24 cellular contexts compared by ENCODE assay signal in genomic region chr17:35167046-35167445, GRCh38. TPM values are rescaled to one million over a fixed set of nuclear protein-coding genes. Genes with fewer than 3 reads are reported as not detected.
A peak's percentile ranks its signal among the peaks of the same experiment; 100 is the strongest.
DNase-seq lines count a peak whose midpoint lies in the region; ATAC-seq and TF ChIP-seq lines count a peak whose summit lies in the region.
"Had no signal": no experiment of that assay in that cellular context is flagged by ENCODE, and none has a peak within 500 bp of the region (broad histone marks: within the 10 kb centered on the region; RNA-seq: fewer than 3 reads in every experiment).

No MANE protein-coding gene starts in this region.

- no peaks in the 10 kb centered on the region for H3K27me3 Mint-ChIP-seq in activated CD4-positive, alpha-beta memory T cell treated with anti-CD3 and anti-CD28 coated beads for 36 hours
- H3K27me3 Mint-ChIP-seq: CD4-positive, alpha-beta memory T cell had no signal

- TF ChIP-seq EP300 in SK-N-SH (IDR thresholded peaks at IDR 0.05; ENCODE audit: borderline replicate concordance in 1 of 2, low read depth in 1 of 2, low read length in 1 of 2), result no peak

- no peak overlapping the region for H3K9ac ChIP-seq in SK-N-SH

- no peaks in the 10 kb centered on the region for H3K9me2 ChIP-seq in SK-N-SH

- TF ChIP-seq CTCF in SK-N-SH (IDR thresholded peaks at IDR 0.05), result no peak

- H3K9me3 Mint-ChIP-seq in activated CD4-positive, alpha-beta memory T cell treated with anti-CD3 and anti-CD28 coated beads for 36 hours, result no peaks in the 10 kb centered on the region
- H3K9me3 Mint-ChIP-seq: CD4-positive, alpha-beta memory T cell had no signal

- peaks cover 34% of the 10 kb centered on the region for H3K4me1 Mint-ChIP-seq in activated CD4-positive, alpha-beta memory T cell treated with anti-CD3 and anti-CD28 coated beads for 36 hours (ENCODE audit: low read depth)

- no peak overlapping the region for H3K4me3 ChIP-seq in SK-N-SH (ENCODE audit: low read depth in 2 of 2, low read length in 1 of 2)
- H3K4me3 ChIP-seq: GM12878, HAP-1, PC-9 had no signal

- no peaks in the 10 kb centered on the region for H3K79me2 ChIP-seq in SK-N-SH (ENCODE audit: insufficient read depth)

- no peaks in the 10 kb centered on the region for H3K4me1 ChIP-seq in SK-N-SH (ENCODE audit: control insufficient read depth in 1 of 2, insufficient read depth in 2 of 2, low read depth in 1 of 2, low read length in 1 of 2)
- H3K4me1 ChIP-seq: HAP-1 had no signal

- H3K27me3 ChIP-seq in SK-N-SH (ENCODE audit: insufficient read depth), result peaks cover 58% of the 10 kb centered on the region; the same call in 1 of the 2 replicates

- no peaks in the 10 kb centered on the region for H3K36me3 Mint-ChIP-seq in activated CD4-positive, alpha-beta memory T cell treated with anti-CD3 and anti-CD28 coated beads for 36 hours
- H3K36me3 Mint-ChIP-seq: CD4-positive, alpha-beta memory T cell had no signal

- POLR2A ChIA-PET in activated CD4-positive, alpha-beta memory T cell treated with anti-CD3 and anti-CD28 coated beads for 36 hours (lab: Charles Lee), result no interaction called here
- POLR2A ChIA-PET in SK-N-SH (lab: Yijun Ruan, JAX), result no interaction called here

- DNase-seq in NCI-H146 (lab: John Stamatoyannopoulos, UW) (peak; percentile 28), NCI-H146 treated with DMSO at 0.1 percent for 48 hours (lab: John Stamatoyannopoulos, UW; ENCODE audit: unreplicated experiment) (no peak), LHCN-M2 (ENCODE audit: low read depth) (peak; percentile 58), epithelial cell of prostate (ENCODE audit: low read depth, low spot score) (peak; percentile 26), sciatic nerve (ENCODE audit: low spot score) (peak; percentile 6), iPS-NIHi7 (ENCODE audit: extremely low spot score) (no peak), SK-N-SH (no peak)
- DNase-seq in activated CD4-positive, alpha-beta memory T cell treated with anti-CD3 and anti-CD28 coated beads for 36 hours, result no peak
- DNase-seq: Calu3; CD4-positive, alpha-beta memory T cell; DMS79 treated with DMSO at 0.1 percent for 48 hours; GDM1; MV-4-11; NCI-H1417 treated with DMSO at 0.1 percent for 48 hours; NCI-H2029 treated with DMSO at 0.1 percent for 48 hours; NCI-H2171 treated with DMSO at 0.1 percent for 48 hours; NCI-H748 treated with DMSO at 0.1 percent for 48 hours; PC-9 had no signal

- 34% methylated on average over 3 of the region's 3 CpGs for WGBS in SK-N-SH (ENCODE audit: low lambda C conversion rate)

- no peak overlapping the region for H3K4me2 ChIP-seq in SK-N-SH
- H3K4me2 ChIP-seq: PC-9 had no signal

- no peaks in the 10 kb centered on the region for H3F3A ChIP-seq in SK-N-SH (replicated peaks; ENCODE audit: insufficient read depth)

- H3K36me3 ChIP-seq in SK-N-SH (replicated peaks in 1 of 2; ENCODE audit: control insufficient read depth in 1 of 2, insufficient read depth in 2 of 2, low read length in 1 of 2), result no peaks in the 10 kb centered on the region
- H3K36me3 ChIP-seq: HAP-1 had no signal

- no peak overlapping the region for H2AFZ ChIP-seq in SK-N-SH (ENCODE audit: low read depth)
- H2AFZ ChIP-seq: PC-9 had no signal

- no peak overlapping the region for H3K27ac Mint-ChIP-seq in activated CD4-positive, alpha-beta memory T cell treated with anti-CD3 and anti-CD28 coated beads for 36 hours

- TF ChIP-seq RAD21 in SK-N-SH (IDR thresholded peaks at IDR 0.05; ENCODE audit: low read length), result no peak

- no peak for ATAC-seq in sciatic nerve
- ATAC-seq: GM12878 had no signal

- no peak overlapping the region for H3K4me3 Mint-ChIP-seq in activated CD4-positive, alpha-beta memory T cell treated with anti-CD3 and anti-CD28 coated beads for 36 hours
- H3K4me3 Mint-ChIP-seq: CD4-positive, alpha-beta memory T cell had no signal

- peak overlapping the region; percentile 23 for H3K27ac ChIP-seq in epithelial cell of prostate
- H3K27ac ChIP-seq in SK-N-SH (ENCODE audit: low read depth in 2 of 2, low read length in 1 of 2), result no peak overlapping the region
- H3K27ac ChIP-seq: 22Rv1, HL-60, PC-9 had no signal

- intact Hi-C loops in sciatic nerve (cut with DNase I), result no loop called here
- intact Hi-C loops in activated CD4-positive, alpha-beta memory T cell treated with anti-CD3 and anti-CD28 coated beads for 36 hours (cut with micrococcal nuclease), result no loop called here

- H4K20me1 ChIP-seq in SK-N-SH (ENCODE audit: insufficient read depth), result no peaks in the 10 kb centered on the region

- CTCF ChIA-PET in activated CD4-positive, alpha-beta memory T cell treated with anti-CD3 and anti-CD28 coated beads for 36 hours (lab: Charles Lee), result interaction anchor here (0.8 kb wide), 1 partner anchor 446 kb away, joined by 3 read pairs; no protein-coding TSS in a partner anchor
- CTCF ChIA-PET in SK-N-SH (lab: Yijun Ruan, JAX), result no interaction called here

- no peaks in the 10 kb centered on the region for H3K9me3 ChIP-seq in SK-N-SH
- H3K9me3 ChIP-seq: HAP-1 had no signal

TF ChIP-seq in SK-N-SH, 30 proteins besides CTCF, POLR2A, EP300 and RAD21 (continues in another document):
- no peak for TF ChIP-seq IRF3 (IDR thresholded peaks at IDR 0.05; ENCODE audit: low read depth, low read length)
- TF ChIP-seq REST (IDR thresholded peaks at IDR 0.05; ENCODE audit: low read depth, low read length), result no peak

RNA-seq across cellular contexts. Expression of gene UNC45B, which starts 19.4 kb away (rescaled TPM):
- total RNA-seq in LHCN-M2 (2014; rRNA removed), result 0.17 TPM in 1 of 2 replicates, not detected in the other
- polyA plus RNA-seq in LHCN-M2 (2012), result not detected
- 0.04 TPM for total RNA-seq in sciatic nerve
- total RNA-seq in activated CD4-positive, alpha-beta memory T cell treated with anti-CD3 and anti-CD28 coated beads for 36 hours, result under 1 TPM; 0.05 to 0.07 TPM
- not detected in 2 replicates for polyA plus RNA-seq in SK-N-SH (2012; rRNA removed)
- polyA plus RNA-seq in SK-N-SH (2012; cell fraction: cytosol; rRNA removed), result not detected in 2 replicates
- not detected in 2 replicates for polyA plus RNA-seq in SK-N-SH (2012; cell fraction: nucleus; rRNA removed)
- total RNA-seq: Calu3, GM12878, PC-9 had no signal
- polyA plus RNA-seq: BJ had no signal

RNA-seq across cellular contexts. Expression of gene NLE1, which starts 24.9 kb away (rescaled TPM):
- total RNA-seq in LHCN-M2 (2014; rRNA removed) (22.3 and 27.1 TPM in 2 replicates), sciatic nerve (13.5 TPM)
- polyA plus RNA-seq in LHCN-M2 (2012), result 12.7 TPM
- total RNA-seq in activated CD4-positive, alpha-beta memory T cell treated with anti-CD3 and anti-CD28 coated beads for 36 hours, result 10 to 100 TPM; 29.9 to 31.4 TPM
- polyA plus RNA-seq in SK-N-SH (2012; rRNA removed), result 22.1 and 25.3 TPM in 2 replicates
- 8.5 and 14.7 TPM in 2 replicates for polyA plus RNA-seq in SK-N-SH (2012; cell fraction: cytosol; rRNA removed)
- 32.8 and 38.6 TPM in 2 replicates for polyA plus RNA-seq in SK-N-SH (2012; cell fraction: nucleus; rRNA removed)

RNA-seq across cellular contexts. Expression of gene SLC35G3, which starts 27.1 kb away (rescaled TPM):
- total RNA-seq in LHCN-M2 (2014; rRNA removed) (not detected in 2 replicates), sciatic nerve (not detected)
- not detected for polyA plus RNA-seq in LHCN-M2 (2012)
- total RNA-seq in activated CD4-positive, alpha-beta memory T cell treated with anti-CD3 and anti-CD28 coated beads for 36 hours, result not detected
- polyA plus RNA-seq in SK-N-SH (2012; rRNA removed), result not detected in 2 replicates
- not detected in 2 replicates for polyA plus RNA-seq in SK-N-SH (2012; cell fraction: cytosol; rRNA removed)
- polyA plus RNA-seq in SK-N-SH (2012; cell fraction: nucleus; rRNA removed), result not detected in 2 replicates
- total RNA-seq: Calu3; CD4-positive, alpha-beta memory T cell; GM12878; NCI-H460; PC-9 had no signal
- polyA plus RNA-seq: BJ, GM12878 had no signal

RNA-seq across cellular contexts. Expression of gene FNDC8, which starts 45.6 kb away (rescaled TPM):
- total RNA-seq in LHCN-M2 (2014; rRNA removed), result not detected in 2 replicates
- not detected for polyA plus RNA-seq in LHCN-M2 (2012)
- not detected for total RNA-seq in sciatic nerve
- not detected for total RNA-seq in activated CD4-positive, alpha-beta memory T cell treated with anti-CD3 and anti-CD28 coated beads for 36 hours
- not detected in 2 replicates for polyA plus RNA-seq in SK-N-SH (2012; rRNA removed)
- not detected in 2 replicates for polyA plus RNA-seq in SK-N-SH (2012; cell fraction: cytosol; rRNA removed)
- not detected in 2 replicates for polyA plus RNA-seq in SK-N-SH (2012; cell fraction: nucleus; rRNA removed)
- total RNA-seq: Calu3; CD4-positive, alpha-beta memory T cell; NCI-H460; PC-9 had no signal
- polyA plus RNA-seq: BJ; CD4-positive, alpha-beta memory T cell had no signal

RNA-seq across cellular contexts. Expression of gene RAD51D, which starts 47.4 kb away (rescaled TPM):
- total RNA-seq in LHCN-M2 (2014; rRNA removed), result 16.0 and 17.1 TPM in 2 replicates
- polyA plus RNA-seq in LHCN-M2 (2012), result 16.2 TPM
- total RNA-seq in sciatic nerve, result 16.9 TPM
- 10 to 100 TPM; 29.7 to 36.7 TPM for total RNA-seq in activated CD4-positive, alpha-beta memory T cell treated with anti-CD3 and anti-CD28 coated beads for 36 hours
- polyA plus RNA-seq in SK-N-SH (2012; rRNA removed), result 11.6 and 13.7 TPM in 2 replicates
- 7.0 and 9.5 TPM in 2 replicates for polyA plus RNA-seq in SK-N-SH (2012; cell fraction: cytosol; rRNA removed)
- 14.6 and 19.5 TPM in 2 replicates for polyA plus RNA-seq in SK-N-SH (2012; cell fraction: nucleus; rRNA removed)

Comparison
In these comparisons a context has a peak if more than half of its experiments do, and no peak if none do; other contexts are left out.
1. DNase-seq: peak in NCI-H146 (single experiment), LHCN-M2 (single experiment), epithelial cell of prostate (single experiment) and sciatic nerve (single experiment); none in NCI-H146 treated with DMSO at 0.1 percent for 48 hours (single experiment), iPS-NIHi7 (single experiment), activated CD4-positive, alpha-beta memory T cell treated with anti-CD3 and anti-CD28 coated beads for 36 hours (single experiment) and SK-N-SH (single experiment).